8 cellular contexts compared by ENCODE assay signal in the genomic region with DNA sequence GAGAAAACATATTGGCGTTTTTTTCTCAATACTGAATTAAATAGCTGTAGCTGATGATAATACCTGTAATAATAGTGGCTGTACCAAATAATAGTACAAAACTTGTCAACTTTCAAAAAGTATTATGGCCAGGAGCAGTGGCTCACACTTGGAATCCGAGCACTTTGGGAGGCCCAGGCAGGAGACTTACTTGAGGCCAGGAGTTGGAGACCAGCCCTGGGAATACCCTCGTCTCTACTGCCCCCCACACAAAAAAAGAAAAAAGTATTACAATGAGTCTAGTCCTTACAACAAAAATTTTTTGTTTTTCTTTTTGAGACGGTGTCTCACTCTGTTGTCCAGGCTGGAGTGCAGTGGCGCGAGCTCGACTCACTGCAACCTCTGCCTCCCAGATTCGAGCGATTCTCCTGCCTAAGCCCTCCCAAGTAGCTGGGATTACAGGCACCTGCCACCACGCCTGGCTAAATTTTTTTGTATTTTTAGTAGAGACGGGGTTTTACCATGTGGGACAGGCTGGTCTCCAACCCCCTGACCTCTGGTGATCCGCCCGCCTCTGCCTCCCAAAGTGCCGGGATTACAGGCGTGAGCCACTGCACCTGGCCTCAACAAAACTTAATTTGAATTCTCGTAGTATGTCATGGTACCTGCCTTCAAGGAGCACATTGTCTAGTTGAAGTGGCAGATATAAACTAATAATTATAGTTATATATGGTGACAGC. TPM values are rescaled to one million over a fixed set of nuclear protein-coding genes. Genes with fewer than 3 reads are reported as not detected.
DNase-seq lines count a peak whose midpoint lies in the region; ATAC-seq and TF ChIP-seq lines count a peak whose summit lies in the region.

No MANE protein-coding gene starts in this region.

- no peak for TF ChIP-seq CTCF in activated CD8-positive, alpha-beta T cell treated with anti-CD3 and anti-CD28 coated beads for 36 hours (IDR thresholded peaks at IDR 0.05)

- H3K4me3 Mint-ChIP-seq in activated CD8-positive, alpha-beta T cell treated with anti-CD3 and anti-CD28 coated beads for 36 hours = peak overlapping the region; percentile 99
- peak overlapping the region; percentile 94 to 100 (median 95) for H3K4me3 Mint-ChIP-seq in immature natural killer cell

- peak overlapping the region; percentile 100 for H3K27ac ChIP-seq in subcutaneous abdominal adipose tissue (ENCODE audit: low read depth, low read length)

- H3K9me3 ChIP-seq in subcutaneous abdominal adipose tissue (ENCODE audit: control insufficient read depth in 5 of 5, low read length in 5 of 5) = no peaks in the 10 kb centered on the region

- peaks cover 0 to 37% (median 35%) of the 10 kb centered on the region in 5 donors for H3K4me1 ChIP-seq in subcutaneous abdominal adipose tissue (ENCODE audit: control insufficient read depth in 5 of 5, insufficient read depth in 5 of 5, low read length in 5 of 5)

- H3K27me3 Mint-ChIP-seq in activated CD8-positive, alpha-beta T cell treated with anti-CD3 and anti-CD28 coated beads for 36 hours = no peaks in the 10 kb centered on the region
- H3K27me3 Mint-ChIP-seq in immature natural killer cell (ENCODE audit: low read depth in 3 of 3) = peaks cover 9 to 20% (median 14%) of the 10 kb centered on the region in 3 donors

- intact Hi-C loops in activated CD8-positive, alpha-beta T cell treated with anti-CD3 and anti-CD28 coated beads for 36 hours (cut with micrococcal nuclease) = no loop called here

- DNase-seq in activated CD8-positive, alpha-beta memory T cell treated with anti-CD3 and anti-CD28 coated beads for 24 hours = peak; percentile 17
- no peak for DNase-seq in activated CD8-positive, alpha-beta memory T cell treated with anti-CD3 and anti-CD28 coated beads, Interleukin-2, amount 50 U/mL, for 48 hours
- DNase-seq in activated CD8-positive, alpha-beta T cell treated with anti-CD3 and anti-CD28 coated beads for 36 hours = no peak
- DNase-seq in immature natural killer cell (no peak), G401 (ENCODE audit: low spot score) (no peak)

- in situ Hi-C loops in G401 (cut with HindIII; ENCODE audit: low sequenced_read_pairs) = no loop called here

- POLR2A ChIA-PET in activated CD8-positive, alpha-beta T cell treated with anti-CD3 and anti-CD28 coated beads for 36 hours (lab: Charles Lee) = interaction anchor here (0.6 to 3.1 kb wide), 3 partner anchors 13 to 437 kb away, joined by 3 to 17 read pairs (median 7); a partner anchor contains a TSS

- peak overlapping the region; percentile 77 to 91 (median 89) for H3K9ac ChIP-seq in subcutaneous abdominal adipose tissue (ENCODE audit: low read length in 5 of 5)

- CTCF ChIA-PET in activated CD8-positive, alpha-beta T cell treated with anti-CD3 and anti-CD28 coated beads for 36 hours (lab: Charles Lee) = no interaction called here

- no peaks in the 10 kb centered on the region for H3K9me3 Mint-ChIP-seq in activated CD8-positive, alpha-beta T cell treated with anti-CD3 and anti-CD28 coated beads for 36 hours
- no peaks in the 10 kb centered on the region for H3K9me3 Mint-ChIP-seq in immature natural killer cell

- H3K36me3 Mint-ChIP-seq in activated CD8-positive, alpha-beta T cell treated with anti-CD3 and anti-CD28 coated beads for 36 hours (ENCODE audit: low read depth) = peaks cover 58% of the 10 kb centered on the region
- H3K36me3 Mint-ChIP-seq in immature natural killer cell = peaks cover 12 to 19% (median 13%) of the 10 kb centered on the region in 3 donors

- H3K27me3 ChIP-seq in subcutaneous abdominal adipose tissue (ENCODE audit: control insufficient read depth in 5 of 5, insufficient read depth in 4 of 5, low read length in 5 of 5) = no peaks in the 10 kb centered on the region

- ATAC-seq in activated CD8-positive, alpha-beta T cell treated with anti-CD3 and anti-CD28 coated beads for 36 hours = no peak
- ATAC-seq in esophagus mucosa = no peak
- ATAC-seq in GM18519 (IDR thresholded peaks at IDR 0.05; ENCODE audit: low FRiP score, unreplicated experiment) = no peak

- H3K4me1 Mint-ChIP-seq in activated CD8-positive, alpha-beta T cell treated with anti-CD3 and anti-CD28 coated beads for 36 hours (ENCODE audit: low read depth) = peaks cover 43% of the 10 kb centered on the region
- peaks cover 65 to 80% of the 10 kb centered on the region in 2 donors for H3K4me1 Mint-ChIP-seq in immature natural killer cell

- peak overlapping the region; percentile 70 to 97 (median 83) for H3K4me3 ChIP-seq in subcutaneous abdominal adipose tissue (ENCODE audit: low read depth in 1 of 5, low read length in 5 of 5)

- H3K36me3 ChIP-seq in subcutaneous abdominal adipose tissue (ENCODE audit: control insufficient read depth in 5 of 5, insufficient read depth in 5 of 5, low read length in 5 of 5) = peaks cover 8 to 36% (median 27%) of the 10 kb centered on the region in 5 donors

- H3K27ac Mint-ChIP-seq in activated CD8-positive, alpha-beta T cell treated with anti-CD3 and anti-CD28 coated beads for 36 hours = peak overlapping the region; percentile 100
- peak overlapping the region; percentile 96 to 100 (median 100) for H3K27ac Mint-ChIP-seq in immature natural killer cell

RNA-seq across cellular contexts. Expression of a gene that starts 1.4 kb away (rescaled TPM):
- total RNA-seq in activated CD8-positive, alpha-beta T cell treated with anti-CD3 and anti-CD28 coated beads for 36 hours = 100 to 1,000 TPM; 308 to 318 TPM
- polyA plus RNA-seq in immature natural killer cell = 100 to 1,000 TPM; 314 to 568 (median 325) TPM
- 95.8 TPM for total RNA-seq in esophagus mucosa
- 211 and 289 TPM in 2 replicates for total RNA-seq in G401 (2014; rRNA removed; shearing (Covaris generic))

RNA-seq across cellular contexts. Expression of a gene that starts 2.1 kb away (rescaled TPM):
- total RNA-seq in activated CD8-positive, alpha-beta T cell treated with anti-CD3 and anti-CD28 coated beads for 36 hours = 10 to 100 TPM; 53.4 to 57.6 TPM
- 10 to 100 TPM; 71.3 to 92.7 (median 92.1) TPM for polyA plus RNA-seq in immature natural killer cell
- total RNA-seq in esophagus mucosa = 30.6 TPM
- 101 and 103 TPM in 2 replicates for total RNA-seq in G401 (2014; rRNA removed; shearing (Covaris generic))

RNA-seq across cellular contexts. Expression of a gene that starts 50.2 kb away (rescaled TPM):
- not detected for total RNA-seq in activated CD8-positive, alpha-beta T cell treated with anti-CD3 and anti-CD28 coated beads for 36 hours
- not detected for polyA plus RNA-seq in immature natural killer cell
- 5.0 TPM for total RNA-seq in esophagus mucosa
- total RNA-seq in G401 (2014; rRNA removed; shearing (Covaris generic)) = 6.5 and 7.9 TPM in 2 replicates
